ENCODE assay signal across 8 cellular contexts in the genomic region with DNA sequence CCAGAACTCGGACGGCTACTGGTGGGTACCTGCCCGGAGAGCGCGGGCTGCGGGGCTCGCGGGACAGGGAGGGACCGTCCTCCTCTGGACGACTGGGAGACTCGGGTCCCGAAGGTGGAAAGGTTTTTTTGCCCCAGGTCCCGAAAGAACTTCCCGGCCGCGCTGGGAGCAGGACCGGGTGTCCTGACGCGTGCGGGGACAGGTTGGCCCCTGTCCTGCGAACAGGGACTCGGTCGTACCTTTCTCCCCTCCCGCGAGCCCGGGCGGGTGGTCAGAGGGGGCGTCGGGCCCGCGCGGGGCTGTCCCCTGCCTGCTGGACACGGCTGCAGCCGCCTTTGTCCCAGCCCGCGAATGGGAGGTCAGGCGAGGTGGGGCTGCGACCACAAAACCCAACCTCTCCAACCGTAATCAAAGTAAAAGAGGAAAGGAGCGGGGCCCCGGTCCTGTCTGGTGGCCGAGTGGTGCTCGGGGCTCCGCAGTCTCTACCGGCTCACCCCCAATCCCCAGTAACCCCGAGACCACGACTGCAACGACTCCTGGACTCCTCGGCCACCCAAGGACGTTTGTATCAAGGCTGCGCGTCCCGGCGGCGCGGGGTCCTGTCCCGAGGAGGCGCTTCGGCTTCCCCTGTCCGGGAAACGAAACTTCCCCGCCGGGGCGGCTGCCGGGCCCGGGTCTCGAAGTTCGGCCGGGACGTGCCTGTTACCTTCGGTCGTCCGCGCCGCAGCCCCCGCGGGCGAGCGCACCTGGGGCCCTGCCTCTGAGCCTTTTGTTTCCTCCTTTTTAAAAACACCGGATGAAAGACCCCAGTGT. TPM values are rescaled to one million over a fixed set of nuclear protein-coding genes. Genes with fewer than 3 reads are reported as not detected.
DNase-seq lines count a peak whose midpoint lies in the region; ATAC-seq and TF ChIP-seq lines count a peak whose summit lies in the region.

No MANE protein-coding gene starts in this region.

- WGBS in mammary epithelial cell (ENCODE audit: low coverage, missing lambda C conversion rate): 0% methylated on average over 7 of the region's 80 CpGs
- under 1% methylated on average over 26 of the region's 80 CpGs for WGBS in suprapubic skin

- intact Hi-C loops in mammary epithelial cell (cut with micrococcal nuclease): loop anchor here (2.0 kb wide), 1 partner anchor 61 kb away; no protein-coding TSS in a partner anchor
- intact Hi-C loops in left lung (cut with DNase I): no loop called here

- H3K79me2 ChIP-seq in mammary epithelial cell (ENCODE audit: insufficient read depth, low read length): peaks cover 58% of the 10 kb centered on the region

- DNase-seq in GM04504 (ENCODE audit: low read depth) (peak; percentile 10), M059J (ENCODE audit: low read depth) (peak; percentile 57), mammary epithelial cell (no peak), left lung (peak in 1 of 2 donors; percentile 89), suprapubic skin (ENCODE audit: low spot score in 2 of 2) (no peak)
- no peak for DNase-seq in stimulated activated CD4-positive, alpha-beta T cell treated with anti-CD3 and anti-CD28 coated beads, Interleukin-4, amount 100 ng/mL, for 4 hours

- CTCF ChIA-PET in mammary epithelial cell (lab: Charles Lee; ENCODE audit: low non-redundant PET): no interaction called here

- H3K27me3 ChIP-seq in mammary epithelial cell (ENCODE audit: insufficient read depth, low read length) (no peaks in the 10 kb centered on the region), left lung (peaks cover 63 to 97% of the 10 kb centered on the region in 2 donors), suprapubic skin (peaks cover 47% of the 10 kb centered on the region)

- H3K4me2 ChIP-seq in mammary epithelial cell (ENCODE audit: insufficient read depth, low read depth, low read length): peak overlapping the region; percentile 82

- H3K27ac ChIP-seq in mammary epithelial cell (ENCODE audit: insufficient read depth, low read depth, low read length) (peak overlapping the region; percentile 92), left lung (peak overlapping the region in 1 of 2 donors; percentile 43), suprapubic skin (peak overlapping the region; percentile 98)

- TSS peak; percentile 12 for BruUV-seq in mammary epithelial cell (replicated peaks; lab: Mats Ljungman, UMichigan)

- peak overlapping the region; percentile 98 for H3K9ac ChIP-seq in mammary epithelial cell (ENCODE audit: insufficient read depth, low read length)

- no peak for TF ChIP-seq EP300 in suprapubic skin (IDR thresholded peaks at IDR 0.05)

- H3K9me3 ChIP-seq in mammary epithelial cell (replicated peaks; ENCODE audit: insufficient read depth, low read length): no peaks in the 10 kb centered on the region
- H3K9me3 ChIP-seq in left lung: no peaks in the 10 kb centered on the region
- H3K9me3 ChIP-seq in suprapubic skin: no peaks in the 10 kb centered on the region

- H3K4me1 ChIP-seq in mammary epithelial cell (ENCODE audit: insufficient read depth, low read length): peaks cover 32% of the 10 kb centered on the region
- peaks cover 7 to 26% of the 10 kb centered on the region in 2 donors for H3K4me1 ChIP-seq in left lung
- H3K4me1 ChIP-seq in suprapubic skin: peaks cover 32% of the 10 kb centered on the region

- TF ChIP-seq CTCF in mammary epithelial cell (conservative IDR thresholded peaks at IDR 0.05 in 1 of 2, IDR thresholded peaks at IDR 0.05 in 1 of 2; ENCODE audit: extremely low read depth in 1 of 2, insufficient read depth in 1 of 2, low read depth in 1 of 2, low read length in 2 of 2) (no peak), left lung (IDR thresholded peaks at IDR 0.05) (no peak), suprapubic skin (IDR thresholded peaks at IDR 0.05) (no peak)

- H3K36me3 ChIP-seq in mammary epithelial cell (ENCODE audit: insufficient read depth, low read length) (no peaks in the 10 kb centered on the region), left lung (no peaks in the 10 kb centered on the region), suprapubic skin (no peaks in the 10 kb centered on the region)

- H4K20me1 ChIP-seq in mammary epithelial cell (ENCODE audit: insufficient read depth, low read length): no peaks in the 10 kb centered on the region

- ATAC-seq in left lung (peak; percentile 21), HG02840 (IDR thresholded peaks at IDR 0.05; ENCODE audit: low FRiP score, unreplicated experiment) (no peak), HG03135 (IDR thresholded peaks at IDR 0.05; ENCODE audit: unreplicated experiment) (no peak)

- no peak overlapping the region for H2AFZ ChIP-seq in mammary epithelial cell (ENCODE audit: low read depth, low read length)

- H3K4me3 ChIP-seq in mammary epithelial cell (replicated peaks in 1 of 3; ENCODE audit: insufficient read depth in 1 of 3, low read depth in 2 of 3, low read length in 3 of 3) (peak overlapping the region; percentile 92 to 99 (median 98)), left lung (peak overlapping the region; percentile 38 to 63), suprapubic skin (peak overlapping the region; percentile 70)

- TF ChIP-seq POLR2A in suprapubic skin (IDR thresholded peaks at IDR 0.05): no peak

- in situ Hi-C loops in mammary epithelial cell (cut with MboI; ENCODE audit: low sequenced_read_pairs in 2 of 2): loop anchor here in 1 of 2 donors (5.0 kb wide), 1 partner anchor 35 kb away; no protein-coding TSS in a partner anchor

- dilution Hi-C loops in mammary epithelial cell (cut with HindIII; ENCODE audit: low sequenced_read_pairs): no loop called here

RNA-seq across cellular contexts. Expression of gene DSP, which starts 0.8 kb away (rescaled TPM):
- 24.3 and 45.1 TPM in 2 replicates for total RNA-seq in M059J (2014; rRNA removed; shearing (Covaris generic))
- total RNA-seq in mammary epithelial cell: 100 to 1,000 TPM; 397 to 468 TPM
- polyA plus RNA-seq in mammary epithelial cell: 93.5 TPM
- polyA minus RNA-seq in mammary epithelial cell: 473 TPM
- 10 to 100 TPM; 15.1 to 29.2 TPM for total RNA-seq in left lung
- 1,000 to 10,000 TPM; 1,704 to 2,508 (median 2,195) TPM for total RNA-seq in suprapubic skin

RNA-seq across cellular contexts. Expression of gene SNRNP48, which starts 47.7 kb away (rescaled TPM):
- 18.8 and 25.4 TPM in 2 replicates for total RNA-seq in M059J (2014; rRNA removed; shearing (Covaris generic))
- total RNA-seq in mammary epithelial cell: 10 to 100 TPM in 1 of 2 donors, 1 to 10 TPM in 1; 8.8 to 11.7 TPM
- polyA plus RNA-seq in mammary epithelial cell: 5.6 TPM
- polyA minus RNA-seq in mammary epithelial cell: 0.47 TPM
- 10 to 100 TPM in 1 of 2 donors, 1 to 10 TPM in 1; 7.6 to 11.6 TPM for total RNA-seq in left lung
- total RNA-seq in suprapubic skin: 10 to 100 TPM in 2 of 4 donors, 1 to 10 TPM in 2; 7.9 to 12.4 (median 9.7) TPM

Comparison
In these comparisons a context has a peak if more than half of its experiments do, and no peak if none do; other contexts are left out.
1. DNase-seq: peak in GM04504 (single experiment) and M059J (single experiment); none in mammary epithelial cell (single experiment), suprapubic skin (0 of 2) and stimulated activated CD4-positive, alpha-beta T cell treated with anti-CD3 and anti-CD28 coated beads, Interleukin-4, amount 100 ng/mL, for 4 hours (0 of 2).
2. Peak in every context shown above with its lines, with median percentiles within 50 percentile points of each other: H3K4me3 ChIP-seq.